ENCODE assay signal across 19 cellular contexts in the genomic region with DNA sequence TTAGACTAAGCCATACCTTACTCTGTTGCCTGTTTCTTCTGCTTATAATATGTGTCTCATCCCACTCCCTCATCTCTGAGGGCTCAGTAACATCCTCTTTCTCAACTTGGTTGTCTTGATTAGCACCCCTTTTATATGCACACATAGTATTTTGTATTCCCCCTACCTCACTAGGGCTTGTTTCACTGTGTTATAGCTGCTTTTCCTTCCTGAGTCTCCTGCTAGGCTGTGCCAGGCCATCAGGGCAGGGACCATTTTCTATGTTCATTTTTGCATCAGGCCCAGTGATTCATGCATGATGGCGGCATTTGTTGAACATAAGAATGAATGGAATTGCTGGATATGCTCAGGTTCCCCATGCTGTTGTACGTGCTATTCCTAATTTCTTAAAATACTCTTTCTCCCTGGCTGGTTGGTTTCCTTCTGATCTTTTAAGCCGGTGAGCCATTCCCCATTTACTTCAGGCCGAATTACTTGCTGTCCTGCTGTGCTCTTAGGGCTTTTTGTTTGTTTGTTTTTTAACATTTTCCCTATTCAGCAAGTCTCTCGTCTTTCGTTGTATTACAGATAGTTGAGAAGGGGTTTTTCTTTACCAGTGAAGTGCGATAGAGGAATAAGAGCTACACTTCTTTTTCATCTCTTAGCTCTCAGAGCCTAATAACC.
DNase-seq lines count a peak whose midpoint lies in the region; ATAC-seq, FAIRE-seq and TF ChIP-seq lines count a peak whose summit lies in the region.
"Had no signal": no experiment of that assay in that cellular context is flagged by ENCODE, and none has a peak within 500 bp of the region (broad histone marks: within the 10 kb centered on the region; RNA-seq: fewer than 3 reads in every experiment).

No MANE protein-coding gene starts in this region.

- intact Hi-C loops in CD4-positive, alpha-beta T cell (cut with DNase I, micrococcal nuclease), result no loop called here

- no peak overlapping the region for H3K14ac ChIP-seq in mesenchymal stem cell (ENCODE audit: low read length in 2 of 2)

- H3K27me3 ChIP-seq in astrocyte (ENCODE audit: insufficient read depth, low read length), result no peaks in the 10 kb centered on the region
- no peaks in the 10 kb centered on the region for H3K27me3 ChIP-seq in mesenchymal stem cell (ENCODE audit: control insufficient read depth in 1 of 2, insufficient read depth in 1 of 2, low read length in 2 of 2)
- no peaks in the 10 kb centered on the region for H3K27me3 ChIP-seq in CD4-positive, alpha-beta T cell (ENCODE audit: control insufficient read depth, insufficient read depth, low read length)
- H3K27me3 ChIP-seq: BLaER1 had no signal

- H3K79me2 ChIP-seq in astrocyte (ENCODE audit: insufficient read depth, low read length), result no peaks in the 10 kb centered on the region

- H2AFZ ChIP-seq in astrocyte (ENCODE audit: low read depth, low read length) (no peak overlapping the region), mesenchymal stem cell (ENCODE audit: low read depth, low read length) (no peak overlapping the region)

- peaks cover 2% of the 10 kb centered on the region for H3K36me3 Mint-ChIP-seq in astrocyte (ENCODE audit: low read depth, unreplicated experiment)
- H3K36me3 Mint-ChIP-seq in CD4-positive, alpha-beta T cell (ENCODE audit: low read depth), result peaks cover 7% of the 10 kb centered on the region

- H2BK15ac ChIP-seq in mesenchymal stem cell (ENCODE audit: low read depth, poor library complexity, severe bottlenecking), result no peak overlapping the region

- FAIRE-seq in astrocyte (lab: Jason Lieb, UNC), result no peak
- no peak for FAIRE-seq in H54 (lab: Jason Lieb, UNC)
- FAIRE-seq: GM12892 had no signal

- H3K4me1 ChIP-seq in HEK293 (ENCODE audit: control insufficient read depth, insufficient read depth, low read length) (no peaks in the 10 kb centered on the region), astrocyte (ENCODE audit: insufficient read depth, low read length) (peaks cover 3% of the 10 kb centered on the region), mesenchymal stem cell (ENCODE audit: control insufficient read depth, insufficient read depth, low read depth, low read length) (peaks cover 5% of the 10 kb centered on the region)
- H3K4me1 ChIP-seq: BLaER1 had no signal

- H2AK5ac ChIP-seq in mesenchymal stem cell (ENCODE audit: low read length, severe bottlenecking), result peak overlapping the region; percentile 33

- H4K91ac ChIP-seq in mesenchymal stem cell (ENCODE audit: low read length), result no peak overlapping the region

- no peak overlapping the region for H2BK120ac ChIP-seq in mesenchymal stem cell (ENCODE audit: low read depth, low read length)

- no peak overlapping the region for H3K23ac ChIP-seq in mesenchymal stem cell (ENCODE audit: low read length in 2 of 2)

- peaks cover 13% of the 10 kb centered on the region for H3K4me1 Mint-ChIP-seq in astrocyte (ENCODE audit: low read depth, unreplicated experiment)
- H3K4me1 Mint-ChIP-seq in CD4-positive, alpha-beta T cell (ENCODE audit: low read depth), result no peaks in the 10 kb centered on the region
- H3K4me1 Mint-ChIP-seq: CD8-positive, alpha-beta memory T cell had no signal

- no peaks in the 10 kb centered on the region for H3K27me3 Mint-ChIP-seq in astrocyte (ENCODE audit: low read depth, unreplicated experiment)
- H3K27me3 Mint-ChIP-seq in CD4-positive, alpha-beta T cell, result no peaks in the 10 kb centered on the region

- no peak for ATAC-seq in GM21390 (IDR thresholded peaks at IDR 0.05; ENCODE audit: unreplicated experiment)
- no peak for ATAC-seq in CD4-positive, alpha-beta T cell (ENCODE audit: poor library complexity)

- no peak for TF ChIP-seq POLR2A in H54 (IDR thresholded peaks at IDR 0.05; ENCODE audit: low read depth, low read length)

- H3K36me3 ChIP-seq in HEK293 (ENCODE audit: control insufficient read depth in 2 of 2, insufficient read depth in 1 of 2, low read length in 2 of 2) (no peaks in the 10 kb centered on the region), astrocyte (ENCODE audit: insufficient read depth, low read length) (no peaks in the 10 kb centered on the region), mesenchymal stem cell (ENCODE audit: control insufficient read depth in 1 of 2, insufficient read depth in 2 of 2, low read depth in 1 of 2, low read length in 2 of 2) (peaks cover 0 to 3% of the 10 kb centered on the region in 2 experiments)
- H3K36me3 ChIP-seq: BLaER1 had no signal

- H3K79me1 ChIP-seq in mesenchymal stem cell (replicated peaks; ENCODE audit: low read length, poor library complexity, severe bottlenecking), result peaks cover 3% of the 10 kb centered on the region

- no peak overlapping the region for H3K18ac ChIP-seq in mesenchymal stem cell (ENCODE audit: low read depth in 1 of 2, low read length in 2 of 2)

- TF ChIP-seq CTCF in HEK293 (tag by site-specific recombination; IDR thresholded peaks at IDR 0.05), result no peak
- no peak for TF ChIP-seq CTCF in astrocyte (IDR thresholded peaks at IDR 0.05; ENCODE audit: insufficient read depth, low read depth, low read length)
- no peak for TF ChIP-seq CTCF in CD4-positive, alpha-beta T cell (IDR thresholded peaks at IDR 0.05)

- no peak overlapping the region for H3K4me3 Mint-ChIP-seq in astrocyte (ENCODE audit: unreplicated experiment)
- no peak overlapping the region for H3K4me3 Mint-ChIP-seq in CD4-positive, alpha-beta T cell
- H3K4me3 Mint-ChIP-seq: CD8-positive, alpha-beta memory T cell had no signal

- H3K27ac ChIP-seq in HEK293 (ENCODE audit: extremely low read depth, low read depth, low read length), result no peak overlapping the region
- H3K27ac ChIP-seq in astrocyte (ENCODE audit: low read depth, low read length), result no peak overlapping the region
- peak overlapping the region; percentile 31 for H3K27ac ChIP-seq in mesenchymal stem cell (ENCODE audit: low read length, poor library complexity, severe bottlenecking)
- no peak overlapping the region for H3K27ac ChIP-seq in CD4-positive, alpha-beta T cell (ENCODE audit: low read depth, low read length)
- H3K27ac ChIP-seq: BLaER1, KMS-11 had no signal

- H2BK12ac ChIP-seq in mesenchymal stem cell (ENCODE audit: low read length in 2 of 2), result no peak overlapping the region

- peak overlapping the region; percentile 24 for H3K27ac Mint-ChIP-seq in astrocyte (ENCODE audit: unreplicated experiment)
- no peak overlapping the region for H3K27ac Mint-ChIP-seq in CD4-positive, alpha-beta T cell
- H3K27ac Mint-ChIP-seq: CD8-positive, alpha-beta memory T cell had no signal

- no peaks in the 10 kb centered on the region for H4K20me1 ChIP-seq in astrocyte (ENCODE audit: insufficient read depth, low read length)
- H4K20me1 ChIP-seq: BLaER1 had no signal

- H3K4me3 ChIP-seq in HEK293 (ENCODE audit: low read depth, low read length), result no peak overlapping the region
- H3K4me3 ChIP-seq in astrocyte (ENCODE audit: insufficient read depth, low read depth, low read length), result no peak overlapping the region
- no peak overlapping the region for H3K4me3 ChIP-seq in mesenchymal stem cell (ENCODE audit: insufficient read depth in 1 of 2, low read depth in 1 of 2, low read length in 2 of 2)
- H3K4me3 ChIP-seq: BLaER1 had no signal

- CTCF ChIA-PET in HEK293 (lab: Yijun Ruan, JAX), result interaction anchor here (0.7 kb wide), 2 partner anchors 72 to 139 kb away, joined by 3 to 4 read pairs; no protein-coding TSS in a partner anchor
- CTCF ChIA-PET in CD4-positive, alpha-beta T cell (lab: Charles Lee), result no interaction called here

- POLR2A ChIA-PET in HEK293 (lab: Yijun Ruan, JAX), result no interaction called here
- POLR2A ChIA-PET in CD4-positive, alpha-beta T cell (lab: Charles Lee), result no interaction called here

- H3K4me2 ChIP-seq in astrocyte (ENCODE audit: low read length) (no peak overlapping the region), mesenchymal stem cell (ENCODE audit: low read length, poor library complexity, severe bottlenecking) (no peak overlapping the region)
- H3K4me2 ChIP-seq: BLaER1, KMS-11 had no signal

- no peaks in the 10 kb centered on the region for H3K9me3 ChIP-seq in HEK293 (ENCODE audit: control insufficient read depth, insufficient read depth, low read depth, low read length)
- H3K9me3 ChIP-seq in astrocyte (ENCODE audit: insufficient read depth, low read depth, low read length), result no peaks in the 10 kb centered on the region
- H3K9me3 ChIP-seq in mesenchymal stem cell (ENCODE audit: control insufficient read depth, low read length), result no peaks in the 10 kb centered on the region
- no peaks in the 10 kb centered on the region for H3K9me3 ChIP-seq in CD4-positive, alpha-beta T cell (ENCODE audit: control insufficient read depth, low read length)
- H3K9me3 ChIP-seq: BLaER1 had no signal

- H3K4ac ChIP-seq in mesenchymal stem cell (ENCODE audit: low read depth in 1 of 2, low read length in 2 of 2), result no peak overlapping the region

- DNase-seq in DMS79 (lab: John Stamatoyannopoulos, UW), result peak; percentile 70
- DNase-seq in astrocyte (ENCODE audit: low read depth), result no peak
- DNase-seq in mesenchymal stem cell, result no peak
- DNase-seq in H54 (ENCODE audit: insufficient read length, low spot score), result no peak
- DNase-seq in CD4-positive, alpha-beta T cell, result no peak
- DNase-seq: CD8-positive, alpha-beta memory T cell; GF-D8; HCEC 1CT; NCI-H1048; NCI-H1694; NCI-H2107; NCI-H446; NCI-H69; OCI-M1 had no signal

- H3K9me3 Mint-ChIP-seq in astrocyte (ENCODE audit: unreplicated experiment), result no peaks in the 10 kb centered on the region
- no peaks in the 10 kb centered on the region for H3K9me3 Mint-ChIP-seq in CD4-positive, alpha-beta T cell
- H3K9me3 Mint-ChIP-seq: CD8-positive, alpha-beta memory T cell had no signal

- H3K9ac ChIP-seq in astrocyte (ENCODE audit: low read length) (no peak overlapping the region), mesenchymal stem cell (ENCODE audit: low read length) (no peak overlapping the region)
- H3K9ac ChIP-seq: BLaER1, KMS-11 had no signal

- H2BK5ac ChIP-seq in mesenchymal stem cell (ENCODE audit: low read depth, low read length, poor library complexity, severe bottlenecking), result no peak overlapping the region

- 61% methylated on average over 3 of the region's 7 CpGs for WGBS in mesenchymal stem cell

- H4K8ac ChIP-seq in mesenchymal stem cell (ENCODE audit: low read length), result no peak overlapping the region

TF ChIP-seq in HEK293, 187 proteins besides CTCF, POLR2A, EP300 and RAD21 (continues in another document):
- no peak for TF ChIP-seq WT1 (tag by site-specific recombination; IDR thresholded peaks at IDR 0.05)
- TF ChIP-seq, protein P1, sequence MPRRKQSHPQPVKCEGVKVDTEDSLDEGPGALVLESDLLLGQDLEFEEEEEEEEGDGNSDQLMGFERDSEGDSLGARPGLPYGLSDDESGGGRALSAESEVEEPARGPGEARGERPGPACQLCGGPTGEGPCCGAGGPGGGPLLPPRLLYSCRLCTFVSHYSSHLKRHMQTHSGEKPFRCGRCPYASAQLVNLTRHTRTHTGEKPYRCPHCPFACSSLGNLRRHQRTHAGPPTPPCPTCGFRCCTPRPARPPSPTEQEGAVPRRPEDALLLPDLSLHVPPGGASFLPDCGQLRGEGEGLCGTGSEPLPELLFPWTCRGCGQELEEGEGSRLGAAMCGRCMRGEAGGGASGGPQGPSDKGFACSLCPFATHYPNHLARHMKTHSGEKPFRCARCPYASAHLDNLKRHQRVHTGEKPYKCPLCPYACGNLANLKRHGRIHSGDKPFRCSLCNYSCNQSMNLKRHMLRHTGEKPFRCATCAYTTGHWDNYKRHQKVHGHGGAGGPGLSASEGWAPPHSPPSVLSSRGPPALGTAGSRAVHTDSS (tag by site-specific recombination; IDR thresholded peaks at IDR 0.05), result no peak
